1 cellular context compared by ENCODE assay signal in the genomic region with DNA sequence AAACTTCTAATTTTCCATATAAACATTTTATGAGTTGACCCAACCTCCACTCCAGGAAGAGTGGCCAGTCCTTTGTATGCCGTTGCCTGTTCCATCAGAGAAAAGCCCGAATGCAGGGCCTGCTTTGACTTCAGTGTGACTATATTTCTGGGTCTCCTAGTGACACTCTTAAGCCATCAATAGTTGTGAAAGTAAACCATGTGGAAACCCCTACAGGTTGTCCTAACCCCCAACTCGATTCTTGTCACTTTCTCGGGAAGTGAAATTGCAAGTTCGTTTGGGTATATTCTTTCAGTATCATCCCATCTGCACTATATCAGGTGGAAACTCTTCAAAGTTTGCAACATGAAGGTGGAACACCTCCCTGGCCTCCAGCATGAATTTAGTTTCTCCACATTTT.
TF ChIP-seq lines count a peak whose summit lies in the region.

No MANE protein-coding gene starts in this region.

TF ChIP-seq in GM12878, 131 proteins besides CTCF, POLR2A, EP300 and RAD21:
- TF ChIP-seq, protein P1, sequence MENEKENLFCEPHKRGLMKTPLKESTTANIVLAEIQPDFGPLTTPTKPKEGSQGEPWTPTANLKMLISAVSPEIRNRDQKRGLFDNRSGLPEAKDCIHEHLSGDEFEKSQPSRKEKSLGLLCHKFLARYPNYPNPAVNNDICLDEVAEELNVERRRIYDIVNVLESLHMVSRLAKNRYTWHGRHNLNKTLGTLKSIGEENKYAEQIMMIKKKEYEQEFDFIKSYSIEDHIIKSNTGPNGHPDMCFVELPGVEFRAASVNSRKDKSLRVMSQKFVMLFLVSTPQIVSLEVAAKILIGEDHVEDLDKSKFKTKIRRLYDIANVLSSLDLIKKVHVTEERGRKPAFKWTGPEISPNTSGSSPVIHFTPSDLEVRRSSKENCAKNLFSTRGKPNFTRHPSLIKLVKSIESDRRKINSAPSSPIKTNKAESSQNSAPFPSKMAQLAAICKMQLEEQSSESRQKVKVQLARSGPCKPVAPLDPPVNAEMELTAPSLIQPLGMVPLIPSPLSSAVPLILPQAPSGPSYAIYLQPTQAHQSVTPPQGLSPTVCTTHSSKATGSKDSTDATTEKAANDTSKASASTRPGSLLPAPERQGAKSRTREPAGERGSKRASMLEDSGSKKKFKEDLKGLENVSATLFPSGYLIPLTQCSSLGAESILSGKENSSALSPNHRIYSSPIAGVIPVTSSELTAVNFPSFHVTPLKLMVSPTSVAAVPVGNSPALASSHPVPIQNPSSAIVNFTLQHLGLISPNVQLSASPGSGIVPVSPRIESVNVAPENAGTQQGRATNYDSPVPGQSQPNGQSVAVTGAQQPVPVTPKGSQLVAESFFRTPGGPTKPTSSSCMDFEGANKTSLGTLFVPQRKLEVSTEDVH (IDR thresholded peaks at IDR 0.05; ENCODE audit: low read depth, partially characterized antibody) = no peak
- peak; percentile 10 to 49; a peak in 2 of 4 replicates for TF ChIP-seq IKZF2 (IDR thresholded peaks at IDR 0.05)
